Comparison of ENCODE assay signal across 8 cellular contexts in genomic region chr7:100469227-100470044, GRCh38. TPM values are rescaled to one million over a fixed set of nuclear protein-coding genes. Genes with fewer than 3 reads are reported as not detected.
DNase-seq lines count a peak whose midpoint lies in the region; ATAC-seq and TF ChIP-seq lines count a peak whose summit lies in the region.

No MANE protein-coding gene starts in this region.

- no peak overlapping the region for H3K4me3 Mint-ChIP-seq in Caco-2 (ENCODE audit: unreplicated experiment)
- no peak overlapping the region for H3K4me3 Mint-ChIP-seq in activated CD4-positive, alpha-beta T cell treated with anti-CD3 and anti-CD28 coated beads for 36 hours
- H3K4me3 Mint-ChIP-seq in central memory CD8-positive, alpha-beta T cell = no peak overlapping the region

- no peaks in the 10 kb centered on the region for H3K9me3 Mint-ChIP-seq in Caco-2 (ENCODE audit: unreplicated experiment)
- no peaks in the 10 kb centered on the region for H3K9me3 Mint-ChIP-seq in activated CD4-positive, alpha-beta T cell treated with anti-CD3 and anti-CD28 coated beads for 36 hours (ENCODE audit: low read depth)
- no peaks in the 10 kb centered on the region for H3K9me3 Mint-ChIP-seq in central memory CD8-positive, alpha-beta T cell

- H3K27me3 ChIP-seq in Caco-2 (replicated peaks; ENCODE audit: control insufficient read depth, insufficient read depth, low read length) (no peaks in the 10 kb centered on the region), layer of hippocampus (ENCODE audit: control insufficient read depth, insufficient read depth, low read length) (no peaks in the 10 kb centered on the region)

- peak; percentile 92 for ATAC-seq in activated CD4-positive, alpha-beta T cell treated with anti-CD3 and anti-CD28 coated beads for 36 hours
- ATAC-seq in central memory CD8-positive, alpha-beta T cell (replicated peaks; ENCODE audit: extremely low read depth, poor library complexity, severe bottlenecking) = peak; percentile 80
- ATAC-seq in GM19351 (IDR thresholded peaks at IDR 0.05; ENCODE audit: unreplicated experiment) = no peak

- peak; percentile 86 to 92 for DNase-seq in Caco-2
- DNase-seq in HFF-Myc (ENCODE audit: extremely low read depth, low read depth) = peak; percentile 33
- peak; percentile 71 for DNase-seq in NCI-H2227 treated with DMSO at 0.1 percent for 48 hours (lab: John Stamatoyannopoulos, UW)
- peak; percentile 91 for DNase-seq in activated CD4-positive, alpha-beta T cell treated with anti-CD3 and anti-CD28 coated beads for 36 hours
- DNase-seq in central memory CD8-positive, alpha-beta T cell (ENCODE audit: low spot score in 2 of 2) = peak; percentile 65 to 88
- peak; percentile 72 for DNase-seq in stimulated activated CD4-positive, alpha-beta T cell treated with anti-CD3 and anti-CD28 coated beads, Interleukin-2, amount 100 ng/mL, for 4 hours (ENCODE audit: low read depth)

- peak overlapping the region; percentile 78 for H3K27ac ChIP-seq in layer of hippocampus (ENCODE audit: low read depth, low read length)

- no peaks in the 10 kb centered on the region for H3K9me3 ChIP-seq in Caco-2

- no peaks in the 10 kb centered on the region for H3K4me1 Mint-ChIP-seq in Caco-2 (ENCODE audit: low read depth, unreplicated experiment)
- H3K4me1 Mint-ChIP-seq in activated CD4-positive, alpha-beta T cell treated with anti-CD3 and anti-CD28 coated beads for 36 hours = peaks cover 31% of the 10 kb centered on the region
- H3K4me1 Mint-ChIP-seq in central memory CD8-positive, alpha-beta T cell = peaks cover 28% of the 10 kb centered on the region

- TF ChIP-seq CTCF in Caco-2 (IDR thresholded peaks at IDR 0.05; ENCODE audit: insufficient read depth in 1 of 2, low read depth in 1 of 2, low read length in 1 of 2, severe bottlenecking in 1 of 2, unreplicated experiment in 1 of 2) (peak; percentile 97 to 98), HFF-Myc (IDR thresholded peaks at IDR 0.05; ENCODE audit: low read depth, low read length, missing control alignments) (peak; percentile 96)

- H3K4me1 ChIP-seq in Caco-2 = peaks cover 4% of the 10 kb centered on the region; the same call in 1 of the 2 replicates

- no peaks in the 10 kb centered on the region for H3K27me3 Mint-ChIP-seq in Caco-2 (ENCODE audit: insufficient read depth, unreplicated experiment)
- no peaks in the 10 kb centered on the region for H3K27me3 Mint-ChIP-seq in activated CD4-positive, alpha-beta T cell treated with anti-CD3 and anti-CD28 coated beads for 36 hours
- H3K27me3 Mint-ChIP-seq in central memory CD8-positive, alpha-beta T cell = no peaks in the 10 kb centered on the region

- H3K4me3 ChIP-seq in Caco-2 (ENCODE audit: low read depth, low read length) = no peak overlapping the region
- H3K4me3 ChIP-seq in HFF-Myc (replicated peaks; ENCODE audit: low read depth, low read length) = no peak overlapping the region

- intact Hi-C loops in Caco-2 (cut with micrococcal nuclease; ENCODE audit: unreplicated experiment) = loop anchor here (1.0 kb wide), 3 partner anchors 14 to 119 kb away; partner anchors contain the start of gene NYAP1
- intact Hi-C loops in activated CD4-positive, alpha-beta T cell treated with anti-CD3 and anti-CD28 coated beads for 36 hours (cut with DNase I, micrococcal nuclease) = loop anchor here (1.0 to 10.0 kb wide), 6 partner anchors 8 to 256 kb away; partner anchors contain the start of genes NYAP1 (in 2 of the 2) and GIGYF1 (in 1 of the 2)

- no peaks in the 10 kb centered on the region for H3K36me3 ChIP-seq in Caco-2 (ENCODE audit: control insufficient read depth, insufficient read depth, low read length)

- no TSS peak for BruUV-seq in Caco-2 (replicated peaks; lab: Mats Ljungman, UMichigan)

- H3K27ac Mint-ChIP-seq in Caco-2 (ENCODE audit: unreplicated experiment) = no peak overlapping the region
- no peak overlapping the region for H3K27ac Mint-ChIP-seq in activated CD4-positive, alpha-beta T cell treated with anti-CD3 and anti-CD28 coated beads for 36 hours
- H3K27ac Mint-ChIP-seq in central memory CD8-positive, alpha-beta T cell (ENCODE audit: low read depth) = no peak overlapping the region

- POLR2A ChIA-PET in Caco-2 (lab: Charles Lee) = no interaction called here
- POLR2A ChIA-PET in activated CD4-positive, alpha-beta T cell treated with anti-CD3 and anti-CD28 coated beads for 36 hours (lab: Charles Lee) = interaction anchor here (0.6 kb wide), 2 partner anchors 65 to 170 kb away, joined by 4 read pairs; no protein-coding TSS in a partner anchor

- peaks cover 16% of the 10 kb centered on the region for H3K36me3 Mint-ChIP-seq in Caco-2 (ENCODE audit: insufficient read depth, unreplicated experiment)
- peaks cover 24% of the 10 kb centered on the region for H3K36me3 Mint-ChIP-seq in activated CD4-positive, alpha-beta T cell treated with anti-CD3 and anti-CD28 coated beads for 36 hours (ENCODE audit: low read depth)
- H3K36me3 Mint-ChIP-seq in central memory CD8-positive, alpha-beta T cell (ENCODE audit: insufficient read depth) = peaks cover 43% of the 10 kb centered on the region

- CTCF ChIA-PET in Caco-2 (lab: Charles Lee) = interaction anchor here (0.5 to 1.6 kb wide), 10 partner anchors 9 to 236 kb away, joined by 3 to 21 read pairs (median 6); partner anchors contain the start of genes FBXO24, LRCH4, MEPCE and POP7
- CTCF ChIA-PET in activated CD4-positive, alpha-beta T cell treated with anti-CD3 and anti-CD28 coated beads for 36 hours (lab: Charles Lee) = interaction anchor here (0.6 to 4.0 kb wide), 18 partner anchors 9 to 1483 kb away, joined by 3 to 45 read pairs (median 4); partner anchors contain the start of genes FBXO24, LRCH4, POP7 and SLC12A9

RNA-seq across cellular contexts. Expression of gene SPACDR, which starts 5.4 kb away (rescaled TPM):
- total RNA-seq in Caco-2 (2022) = 0.41 and 0.84 TPM in 2 replicates
- total RNA-seq in activated CD4-positive, alpha-beta T cell treated with anti-CD3 and anti-CD28 coated beads for 36 hours = 1 to 10 TPM; 3.5 to 4.2 TPM

RNA-seq across cellular contexts. Expression of gene TSC22D4, which starts 9.6 kb away (rescaled TPM):
- 27.2 and 32.0 TPM in 2 replicates for total RNA-seq in Caco-2 (2022)
- 10 to 100 TPM; 78.5 to 85.7 TPM for total RNA-seq in activated CD4-positive, alpha-beta T cell treated with anti-CD3 and anti-CD28 coated beads for 36 hours

RNA-seq across cellular contexts. Expression of gene NYAP1, which starts 14.3 kb away (rescaled TPM):
- total RNA-seq in Caco-2 (2022) = 1.3 and 1.7 TPM in 2 replicates
- total RNA-seq in activated CD4-positive, alpha-beta T cell treated with anti-CD3 and anti-CD28 coated beads for 36 hours = under 1 TPM; 0.21 to 0.56 TPM

RNA-seq across cellular contexts. Expression of gene PPP1R35, which starts 33.1 kb away (rescaled TPM):
- 38.3 and 39.5 TPM in 2 replicates for total RNA-seq in Caco-2 (2022)
- total RNA-seq in activated CD4-positive, alpha-beta T cell treated with anti-CD3 and anti-CD28 coated beads for 36 hours = 10 to 100 TPM; 48.7 to 60.3 TPM

RNA-seq across cellular contexts. Expression of gene MEPCE, which starts 39.8 kb away (rescaled TPM):
- 41.0 and 43.3 TPM in 2 replicates for total RNA-seq in Caco-2 (2022)
- 10 to 100 TPM; 44.4 to 45.9 TPM for total RNA-seq in activated CD4-positive, alpha-beta T cell treated with anti-CD3 and anti-CD28 coated beads for 36 hours

Comparison
In these comparisons a context has a peak if more than half of its experiments do, and no peak if none do; other contexts are left out.
1. DNase-seq: peak in every context shown above with its lines; median percentile 91 in activated CD4-positive, alpha-beta T cell treated with anti-CD3 and anti-CD28 coated beads for 36 hours; 89 in Caco-2; 76 in central memory CD8-positive, alpha-beta T cell; 72 in stimulated activated CD4-positive, alpha-beta T cell treated with anti-CD3 and anti-CD28 coated beads, Interleukin-2, amount 100 ng/mL, for 4 hours; 71 in NCI-H2227 treated with DMSO at 0.1 percent for 48 hours; 33 in HFF-Myc.